ENCODE assay signal across 10 cellular contexts in genomic region chr4:1187182-1187581, GRCh38. TPM values are rescaled to one million over a fixed set of nuclear protein-coding genes. Genes with fewer than 3 reads are reported as not detected.
DNase-seq lines count a peak whose midpoint lies in the region; ATAC-seq, FAIRE-seq and TF ChIP-seq lines count a peak whose summit lies in the region.
"Had no signal": no experiment of that assay in that cellular context is flagged by ENCODE, and none has a peak within 500 bp of the region (broad histone marks: within the 10 kb centered on the region; RNA-seq: fewer than 3 reads in every experiment).

No MANE protein-coding gene starts in this region.

- H3K27ac ChIP-seq in ascending aorta: no peak overlapping the region
- H3K27ac ChIP-seq: vagina had no signal

- DNase-seq in GM12892 (ENCODE audit: insufficient read length) (no peak), RPMI8226 (peak; percentile 74), ascending aorta (ENCODE audit: low spot score in 2 of 2) (no peak), cortex of kidney (lab: John Stamatoyannopoulos, UW) (no peak), NCI-H345 (lab: John Stamatoyannopoulos, UW) (no peak), DMS153 (lab: John Stamatoyannopoulos, UW) (no peak)
- DNase-seq: SK-N-SH had no signal

- H3K9me3 ChIP-seq in ascending aorta: no peaks in the 10 kb centered on the region
- H3K9me3 ChIP-seq: vagina had no signal

- no peak for TF ChIP-seq CTCF in ascending aorta (IDR thresholded peaks at IDR 0.05)

- H3K4me1 ChIP-seq in ascending aorta: peaks cover 3 to 4% of the 10 kb centered on the region in 2 donors

- peak; percentile 57 for ATAC-seq in GM21529 (IDR thresholded peaks at IDR 0.05; ENCODE audit: unreplicated experiment)

- H3K4me3 ChIP-seq in ascending aorta: no peak overlapping the region
- H3K4me3 ChIP-seq: vagina had no signal

- intact Hi-C loops in ascending aorta (cut with DNase I): no loop called here

- peak; percentile 33 for FAIRE-seq in GM12892 (lab: Jason Lieb, UNC)
- peak; percentile 70 for FAIRE-seq in islet of Langerhans (lab: Jason Lieb, UNC)

- H3K27me3 ChIP-seq in ascending aorta: no peaks in the 10 kb centered on the region
- H3K27me3 ChIP-seq: vagina had no signal

- TF ChIP-seq POLR2A in GM12892 (IDR thresholded peaks at IDR 0.05; ENCODE audit: low read depth, low read length): no peak

- no peaks in the 10 kb centered on the region for H3K36me3 ChIP-seq in ascending aorta
- H3K36me3 ChIP-seq: vagina had no signal

RNA-seq across cellular contexts. Expression of gene SPON2, which starts 14.8 kb away (rescaled TPM):
- 7.5 TPM for polyA plus RNA-seq in GM12892 (2012; ENCODE audit: missing spikeins)
- 14.0 TPM for total RNA-seq in ascending aorta
